33 cellular contexts compared by ENCODE assay signal in the genomic region with DNA sequence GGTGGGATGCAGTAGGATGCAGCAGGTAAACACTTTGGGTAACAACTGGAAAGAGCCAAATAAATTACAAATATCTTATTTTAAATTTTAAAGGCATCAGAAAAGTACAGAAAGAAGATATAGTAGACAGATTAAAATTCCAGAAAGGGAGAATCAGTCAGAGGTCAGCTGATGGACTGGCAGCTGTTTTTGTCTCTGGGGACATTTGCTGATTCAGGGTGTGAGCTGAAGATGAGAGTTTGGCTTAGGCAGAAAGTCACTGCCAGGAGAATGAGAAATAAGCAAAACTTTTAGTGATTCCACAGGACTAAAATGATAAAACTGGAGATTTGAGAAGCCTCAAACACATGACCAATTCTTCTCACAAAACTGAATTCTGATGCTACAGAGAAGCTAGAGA. TPM values are rescaled to one million over a fixed set of nuclear protein-coding genes. Genes with fewer than 3 reads are reported as not detected.
A peak's percentile ranks its signal among the peaks of the same experiment; 100 is the strongest.
DNase-seq lines count a peak whose midpoint lies in the region; ATAC-seq and TF ChIP-seq lines count a peak whose summit lies in the region.
"Had no signal": no experiment of that assay in that cellular context is flagged by ENCODE, and none has a peak within 500 bp of the region (broad histone marks: within the 10 kb centered on the region; RNA-seq: fewer than 3 reads in every experiment).

No MANE protein-coding gene starts in this region.

- H3K79me2 ChIP-seq in mesendoderm (ENCODE audit: control insufficient read depth, insufficient read depth, low read length): no peaks in the 10 kb centered on the region

- H3K56ac ChIP-seq in mesendoderm (ENCODE audit: low read length): no peak overlapping the region

- ATAC-seq in GM19328 (IDR thresholded peaks at IDR 0.05; ENCODE audit: unreplicated experiment): no peak
- ATAC-seq: A549; CD8-positive, alpha-beta T cell; effector memory CD8-positive, alpha-beta T cell; stimulated activated naive B cell treated with anti-CD40 and anti-IgM and Interleukin-4, amounts not matched to agents 10 μg/mL and 1 μg/mL and 100 μg/mL, for 72 hours had no signal

- H3K18ac ChIP-seq in mesendoderm (ENCODE audit: low read length): no peak overlapping the region

- H3K4me3 ChIP-seq in SJCRH30: no peak overlapping the region
- no peak overlapping the region for H3K4me3 ChIP-seq in fibroblast of the aortic adventitia (ENCODE audit: low read depth, low read length)
- no peak overlapping the region for H3K4me3 ChIP-seq in skeletal muscle cell (ENCODE audit: low read depth, low read length)
- H3K4me3 ChIP-seq in mesendoderm (ENCODE audit: low read length): no peak overlapping the region
- H3K4me3 ChIP-seq: A549, lung, ovary, Peyer's patch had no signal

- no peak overlapping the region for H2BK5ac ChIP-seq in mesendoderm (ENCODE audit: low read length)

- no peaks in the 10 kb centered on the region for H3K9me3 ChIP-seq in SJCRH30 (replicated peaks)
- H3K9me3 ChIP-seq: A549, BE2C, ovary, Peyer's patch had no signal

- H3K27ac ChIP-seq in SJCRH30 (0 out of 2 replicates have a peak overlapping the region, but pooled peaks have one; percentile 8), mesendoderm (ENCODE audit: low read depth, low read length) (no peak overlapping the region), RWPE1 (no peak overlapping the region)
- H3K27ac ChIP-seq: A549, ovary, Peyer's patch had no signal

- H4K8ac ChIP-seq in mesendoderm (ENCODE audit: low read depth, low read length): no peak overlapping the region

- H3K79me1 ChIP-seq in mesendoderm (ENCODE audit: low read length): no peaks in the 10 kb centered on the region

- H3K4ac ChIP-seq in mesendoderm (ENCODE audit: low read depth, low read length): no peak overlapping the region

- POLR2A ChIA-PET in RWPE1 (lab: Yijun Ruan, JAX; ENCODE audit: low non-redundant PET): no interaction called here

- H3K36me3 ChIP-seq in SJCRH30: peaks cover 3% of the 10 kb centered on the region
- no peaks in the 10 kb centered on the region for H3K36me3 ChIP-seq in mesendoderm (ENCODE audit: control insufficient read depth, insufficient read depth, low read length)
- H3K36me3 ChIP-seq: BE2C had no signal

- H2BK120ac ChIP-seq in mesendoderm (ENCODE audit: low read depth, low read length): no peak overlapping the region

- H3K9ac ChIP-seq in mesendoderm (ENCODE audit: low read length): no peak overlapping the region

- H2AK5ac ChIP-seq in mesendoderm (ENCODE audit: low read length): no peak overlapping the region

- DNase-seq in AG20443 (ENCODE audit: low spot score): peak; percentile 41
- peak; percentile 37 to 48 for DNase-seq in SJCRH30
- peak; percentile 19 for DNase-seq in fibroblast of the aortic adventitia (ENCODE audit: low read depth)
- DNase-seq in skeletal muscle cell (ENCODE audit: low read depth): peak; percentile 41
- no peak for DNase-seq in mesendoderm
- DNase-seq in RWPE1 (ENCODE audit: low spot score): no peak
- DNase-seq in globus pallidus (ENCODE audit: low spot score): no peak
- DNase-seq: activated CD4-positive, alpha-beta T cell treated with anti-CD3 and anti-CD28 coated beads, Interleukin-2, amount 10 ng/mL, durations not matched to agents 7 days and 5 days; activated effector memory CD4-positive, alpha-beta T cell treated with anti-CD3 and anti-CD28 coated beads, Interleukin-2, amount 50 U/mL, for 16 hours; activated naive CD8-positive, alpha-beta T cell treated with anti-CD3 and anti-CD28 coated beads for 36 hours; BE2C; caudate nucleus; CD8-positive, alpha-beta T cell; cortex of kidney; effector memory CD8-positive, alpha-beta T cell; hippocampal formation; Kasumi-1; MV-4-11; NCI-H1436; NCI-H2081; NCI-H226; NCI-H526 treated with DMSO at 0.1 percent for 48 hours; nephron progenitor cell; ovary; Peyer's patch; SHP77 treated with DMSO at 0.1 percent for 48 hours; small intestine; stimulated activated naive B cell treated with anti-CD40 and anti-IgM and Interleukin-4, amounts not matched to agents 10 μg/mL and 1 μg/mL and 100 μg/mL, for 72 hours; SW 1271; T-helper 9 cell had no signal

- TF ChIP-seq CTCF in fibroblast of the aortic adventitia (IDR thresholded peaks at IDR 0.05; ENCODE audit: insufficient read depth, low read length): no peak
- no peak for TF ChIP-seq CTCF in RWPE1 (conservative IDR thresholded peaks at IDR 0.05; ENCODE audit: low read depth)

- CTCF ChIA-PET in RWPE1 (lab: Yijun Ruan, JAX): no interaction called here

- no peaks in the 10 kb centered on the region for H3K27me3 ChIP-seq in SJCRH30
- H3K27me3 ChIP-seq in mesendoderm (ENCODE audit: insufficient read depth, low read length, poor library complexity): no peaks in the 10 kb centered on the region
- H3K27me3 ChIP-seq: BE2C, ovary, Peyer's patch had no signal

- H2BK15ac ChIP-seq in mesendoderm (replicated peaks; ENCODE audit: low read depth): no peak overlapping the region

- H3K4me1 ChIP-seq in SJCRH30 (peaks cover 12% of the 10 kb centered on the region), mesendoderm (ENCODE audit: control insufficient read depth, low read depth, low read length) (no peaks in the 10 kb centered on the region)
- H3K4me1 ChIP-seq: BE2C, Peyer's patch had no signal

- H3K23ac ChIP-seq in mesendoderm (ENCODE audit: low read length): no peak overlapping the region

- H3K4me2 ChIP-seq in mesendoderm (ENCODE audit: low read length): no peak overlapping the region
- H3K4me2 ChIP-seq: A549 had no signal

- H4K5ac ChIP-seq in mesendoderm (ENCODE audit: low read length): no peak overlapping the region

RNA-seq across cellular contexts. Expression of gene AHI1, which starts 39.5 kb away (rescaled TPM):
- 15.7 and 17.8 TPM in 2 replicates for total RNA-seq in SJCRH30 (2014; rRNA removed; shearing (Covaris generic))
- total RNA-seq in fibroblast of the aortic adventitia (ENCODE audit: low replicate concordance): 11.4 and 33.4 TPM in 2 replicates
- 14.9 TPM for polyA plus RNA-seq in mesendoderm (2013, experiment 1 of 2)
- polyA plus RNA-seq in mesendoderm (2013, experiment 2 of 2): 13.0 TPM

Comparison
In these comparisons a context has a peak if more than half of its experiments do, and no peak if none do; other contexts are left out.
1. DNase-seq: peak in AG20443 (single experiment), SJCRH30 (2 of 2), fibroblast of the aortic adventitia (single experiment) and skeletal muscle cell (single experiment); none in mesendoderm (single experiment), RWPE1 (single experiment) and globus pallidus (single experiment).